Comparison of ENCODE assay signal across 10 cellular contexts in the genomic region with DNA sequence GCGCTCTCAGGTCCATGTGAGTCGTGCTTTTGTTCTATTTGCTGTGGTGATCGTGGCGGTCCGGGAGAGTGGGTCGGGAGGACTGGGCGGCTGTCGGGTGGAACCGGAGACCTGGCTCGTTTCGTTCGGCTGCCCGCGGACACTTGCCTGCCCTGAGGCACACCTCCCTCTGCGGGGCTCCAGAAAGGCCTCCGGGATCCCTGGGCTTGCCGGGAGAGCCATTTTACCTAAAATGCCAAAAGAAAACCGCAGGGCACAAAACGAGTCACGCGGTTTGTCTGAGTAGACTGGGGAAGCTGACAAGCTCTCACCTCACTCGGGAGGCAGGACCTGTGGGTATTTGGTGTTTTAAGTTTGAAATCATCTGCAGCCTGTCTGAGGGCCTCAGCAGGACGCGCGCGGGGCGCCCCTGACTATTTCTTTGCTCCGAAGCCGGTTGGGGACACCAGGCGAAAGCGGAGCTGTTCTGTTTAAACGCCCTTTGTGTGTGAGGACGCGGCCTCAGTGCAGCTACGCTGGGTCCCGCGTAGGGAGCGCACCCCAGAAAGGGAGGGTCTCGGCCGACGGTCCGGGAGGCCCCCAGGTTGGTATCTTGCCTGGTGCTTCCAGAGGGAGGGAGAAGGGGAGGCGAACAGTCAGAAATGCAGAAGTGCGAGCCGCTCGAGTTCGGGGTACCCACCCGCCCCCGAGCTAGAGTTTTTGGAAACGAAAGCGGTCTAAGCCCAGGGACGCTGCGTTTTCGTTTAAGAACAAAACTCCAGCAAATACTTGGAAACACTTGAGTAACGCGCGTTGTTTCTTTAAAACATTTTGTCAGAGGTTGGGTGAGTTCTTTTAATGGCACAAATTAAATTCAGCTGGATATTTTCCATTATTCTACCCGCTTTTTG. TPM values are rescaled to one million over a fixed set of nuclear protein-coding genes. Genes with fewer than 3 reads are reported as not detected.
A peak's percentile ranks its signal among the peaks of the same experiment; 100 is the strongest.
DNase-seq lines count a peak whose midpoint lies in the region; ATAC-seq, FAIRE-seq and TF ChIP-seq lines count a peak whose summit lies in the region.
"Had no signal": no experiment of that assay in that cellular context is flagged by ENCODE, and none has a peak within 500 bp of the region (broad histone marks: within the 10 kb centered on the region; RNA-seq: fewer than 3 reads in every experiment).

No MANE protein-coding gene starts in this region.

- 5 to 6% methylated on average over 41 to 47 of the region's 58 CpGs for WGBS in tibial nerve, 2 donors

- no peak for FAIRE-seq in kidney (lab: Jason Lieb, UNC)

- H3K9me3 Mint-ChIP-seq in activated naive CD4-positive, alpha-beta T cell treated with anti-CD3 and anti-CD28 coated beads, Interleukin-2, amount 10 ng/mL, durations not matched to agents 7 days and 5 days, result no peaks in the 10 kb centered on the region
- no peaks in the 10 kb centered on the region for H3K9me3 Mint-ChIP-seq in activated CD8-positive, alpha-beta T cell treated with anti-CD3 and anti-CD28 coated beads, Interleukin-2, amount 10 ng/mL, durations not matched to agents 7 days and 5 days (ENCODE audit: insufficient read depth)

- peaks cover 79% of the 10 kb centered on the region for H3K27me3 Mint-ChIP-seq in activated naive CD4-positive, alpha-beta T cell treated with anti-CD3 and anti-CD28 coated beads, Interleukin-2, amount 10 ng/mL, durations not matched to agents 7 days and 5 days
- peaks cover 74% of the 10 kb centered on the region for H3K27me3 Mint-ChIP-seq in activated CD8-positive, alpha-beta T cell treated with anti-CD3 and anti-CD28 coated beads, Interleukin-2, amount 10 ng/mL, durations not matched to agents 7 days and 5 days (ENCODE audit: low read depth)

- no peak for TF ChIP-seq CTCF in kidney (IDR thresholded peaks at IDR 0.05; ENCODE audit: borderline replicate concordance, extremely low read depth, insufficient read depth)
- no peak for TF ChIP-seq CTCF in tibial nerve (IDR thresholded peaks at IDR 0.05)

- H3K9me3 ChIP-seq in kidney (ENCODE audit: control insufficient read depth in 1 of 2, low read length in 2 of 2) (no peaks in the 10 kb centered on the region), tibial nerve (no peaks in the 10 kb centered on the region)

- peak; percentile 27 for DNase-seq in activated naive CD4-positive, alpha-beta T cell treated with anti-CD3 and anti-CD28 coated beads, Interleukin-2, amount 10 ng/mL, durations not matched to agents 7 days and 5 days
- no peak for DNase-seq in activated naive CD4-positive, alpha-beta T cell treated with Interleukin-2 at 50 U/mL for 16 hours
- no peak for DNase-seq in activated CD8-positive, alpha-beta T cell treated with anti-CD3 and anti-CD28 coated beads, Interleukin-2, amount 10 ng/mL, durations not matched to agents 7 days and 5 days
- DNase-seq in kidney (no peak), tibial nerve (ENCODE audit: low spot score in 2 of 2) (no peak), KG1 (lab: John Stamatoyannopoulos, UW) (no peak), OCI-M1 (lab: John Stamatoyannopoulos, UW) (no peak)

- no peak overlapping the region for H3K27ac ChIP-seq in kidney (ENCODE audit: low read depth in 2 of 2, low read length in 2 of 2)
- H3K27ac ChIP-seq in tibial nerve, result no peak overlapping the region

- no peaks in the 10 kb centered on the region for H3K36me3 ChIP-seq in kidney (ENCODE audit: control insufficient read depth in 1 of 2, insufficient read depth in 2 of 2, low read length in 2 of 2)
- no peaks in the 10 kb centered on the region for H3K36me3 ChIP-seq in tibial nerve

- H3K4me3 ChIP-seq in kidney (ENCODE audit: low read length in 2 of 2) (peak overlapping the region; percentile 39 to 46), tibial nerve (peak overlapping the region in 3 of 4 donors; percentile 1 to 40 (median 13))

- H3K4me1 Mint-ChIP-seq in activated naive CD4-positive, alpha-beta T cell treated with anti-CD3 and anti-CD28 coated beads, Interleukin-2, amount 10 ng/mL, durations not matched to agents 7 days and 5 days, result peaks cover 18% of the 10 kb centered on the region
- H3K4me1 Mint-ChIP-seq in activated CD8-positive, alpha-beta T cell treated with anti-CD3 and anti-CD28 coated beads, Interleukin-2, amount 10 ng/mL, durations not matched to agents 7 days and 5 days (ENCODE audit: low read depth), result peaks cover 14% of the 10 kb centered on the region

- POLR2A ChIA-PET in activated CD8-positive, alpha-beta T cell treated with anti-CD3 and anti-CD28 coated beads, Interleukin-2, amount 10 ng/mL, durations not matched to agents 7 days and 5 days (lab: Charles Lee), result no interaction called here

- peak overlapping the region; percentile 66 for H3K4me3 Mint-ChIP-seq in activated naive CD4-positive, alpha-beta T cell treated with anti-CD3 and anti-CD28 coated beads, Interleukin-2, amount 10 ng/mL, durations not matched to agents 7 days and 5 days
- peak overlapping the region; percentile 78 for H3K4me3 Mint-ChIP-seq in activated CD8-positive, alpha-beta T cell treated with anti-CD3 and anti-CD28 coated beads, Interleukin-2, amount 10 ng/mL, durations not matched to agents 7 days and 5 days

- H3K27me3 ChIP-seq in tibial nerve, result peaks cover 0 to 100% of the 10 kb centered on the region in 2 donors

- TF ChIP-seq EP300 in tibial nerve (IDR thresholded peaks at IDR 0.05), result peak in 1 of 2 donors; percentile 18

- H3K36me3 Mint-ChIP-seq in activated naive CD4-positive, alpha-beta T cell treated with anti-CD3 and anti-CD28 coated beads, Interleukin-2, amount 10 ng/mL, durations not matched to agents 7 days and 5 days, result peaks cover 8% of the 10 kb centered on the region
- H3K36me3 Mint-ChIP-seq in activated CD8-positive, alpha-beta T cell treated with anti-CD3 and anti-CD28 coated beads, Interleukin-2, amount 10 ng/mL, durations not matched to agents 7 days and 5 days (ENCODE audit: low read depth), result peaks cover 26% of the 10 kb centered on the region

- H3K4me1 ChIP-seq in kidney (ENCODE audit: control insufficient read depth in 1 of 2, insufficient read depth in 1 of 2, low read depth in 1 of 2, low read length in 2 of 2), result peaks cover 0 to 7% of the 10 kb centered on the region in 2 donors
- H3K4me1 ChIP-seq in tibial nerve, result peaks cover 0 to 48% (median 2%) of the 10 kb centered on the region in 4 donors

- TF ChIP-seq POLR2A in tibial nerve (IDR thresholded peaks at IDR 0.05), result no peak

- no peak overlapping the region for H3K9ac ChIP-seq in kidney (ENCODE audit: low read length in 2 of 2)

- CTCF ChIA-PET in activated naive CD4-positive, alpha-beta T cell treated with anti-CD3 and anti-CD28 coated beads, Interleukin-2, amount 10 ng/mL, durations not matched to agents 7 days and 5 days (lab: Charles Lee), result interaction anchor here (1.4 kb wide), 1 partner anchor 9 kb away, joined by 3 read pairs; no protein-coding TSS in a partner anchor
- CTCF ChIA-PET in activated CD8-positive, alpha-beta T cell treated with anti-CD3 and anti-CD28 coated beads, Interleukin-2, amount 10 ng/mL, durations not matched to agents 7 days and 5 days (lab: Charles Lee), result interaction anchor here (1.1 kb wide), 1 partner anchor 9 kb away, joined by 5 read pairs; no protein-coding TSS in a partner anchor

- intact Hi-C loops in kidney (cut with DNase I), result no loop called here

- peak; percentile 51 for ATAC-seq in activated CD8-positive, alpha-beta T cell treated with anti-CD3 and anti-CD28 coated beads, Interleukin-2, amount 10 ng/mL, durations not matched to agents 7 days and 5 days
- no peak for ATAC-seq in GM18519 (IDR thresholded peaks at IDR 0.05; ENCODE audit: low FRiP score, unreplicated experiment)

- peak overlapping the region; percentile 83 for H3K27ac Mint-ChIP-seq in activated naive CD4-positive, alpha-beta T cell treated with anti-CD3 and anti-CD28 coated beads, Interleukin-2, amount 10 ng/mL, durations not matched to agents 7 days and 5 days
- H3K27ac Mint-ChIP-seq in activated CD8-positive, alpha-beta T cell treated with anti-CD3 and anti-CD28 coated beads, Interleukin-2, amount 10 ng/mL, durations not matched to agents 7 days and 5 days, result peak overlapping the region; percentile 39

RNA-seq across cellular contexts. Expression of gene LHX8, which starts 1.0 kb away (rescaled TPM):
- not detected for total RNA-seq in activated CD8-positive, alpha-beta T cell treated with anti-CD3 and anti-CD28 coated beads, Interleukin-2, amount 10 ng/mL, durations not matched to agents 7 days and 5 days
- total RNA-seq in kidney (not detected), tibial nerve (not detected)
- polyA plus RNA-seq in kidney (ENCODE audit: insufficient read depth, low read depth, low replicate concordance), result not detected
- total RNA-seq: HT1080 had no signal
- polyA plus RNA-seq: adipose tissue had no signal
